In the genomic region with DNA sequence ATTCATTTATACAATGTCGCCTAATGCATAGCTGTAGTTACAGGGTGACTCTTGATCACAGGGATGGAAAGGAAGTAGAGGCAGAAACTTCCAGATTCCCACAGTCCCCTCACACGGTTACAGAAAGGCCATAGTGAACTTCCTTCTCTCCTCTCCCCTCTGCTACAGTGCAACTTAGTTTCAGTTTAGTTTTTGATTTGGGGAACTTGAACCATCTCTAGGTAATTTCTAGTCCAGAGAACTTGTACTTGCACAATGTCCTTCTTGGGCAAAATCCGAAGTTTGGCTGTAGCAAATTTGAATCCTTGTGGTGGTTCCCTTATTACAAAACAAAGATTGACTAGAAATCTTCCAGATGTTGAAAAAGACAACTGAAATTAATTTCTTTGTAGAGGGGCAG, we compare ENCODE assay signal across 8 cellular contexts. TPM values are rescaled to one million over a fixed set of nuclear protein-coding genes. Genes with fewer than 3 reads are reported as not detected.
A peak's percentile ranks its signal among the peaks of the same experiment; 100 is the strongest.
DNase-seq lines count a peak whose midpoint lies in the region; ATAC-seq, FAIRE-seq and TF ChIP-seq lines count a peak whose summit lies in the region.

No MANE protein-coding gene starts in this region.

- H3K4me3 ChIP-seq in CD4-positive, CD25-positive, alpha-beta regulatory T cell (ENCODE audit: low read depth, low read length): peak overlapping the region; percentile 94
- H3K4me3 ChIP-seq in KMS-11 (IDR thresholded peaks at IDR 0.05; ENCODE audit: insufficient read depth, low read depth, low read length) (no peak overlapping the region), astrocyte (ENCODE audit: insufficient read depth, low read depth, low read length) (no peak overlapping the region), adrenal gland (no peak overlapping the region), endodermal cell (ENCODE audit: low read length) (no peak overlapping the region)

- peaks cover 5% of the 10 kb centered on the region; the same call in 1 of the 2 replicates for H3K79me2 ChIP-seq in KMS-11 (ENCODE audit: insufficient read depth, low read depth)
- peaks cover 19% of the 10 kb centered on the region for H3K79me2 ChIP-seq in astrocyte (ENCODE audit: insufficient read depth, low read length)

- H3K4me1 Mint-ChIP-seq in CD4-positive, CD25-positive, alpha-beta regulatory T cell: peaks cover 22 to 64% (median 38%) of the 10 kb centered on the region in 4 donors
- H3K4me1 Mint-ChIP-seq in astrocyte (ENCODE audit: low read depth, unreplicated experiment): no peaks in the 10 kb centered on the region
- H3K4me1 Mint-ChIP-seq in natural killer cell: peaks cover 31 to 40% of the 10 kb centered on the region in 2 donors
- H3K4me1 Mint-ChIP-seq in endodermal cell: peaks cover 7% of the 10 kb centered on the region

- TF ChIP-seq CTCF in KMS-11 (conservative IDR thresholded peaks at IDR 0.05; ENCODE audit: low read depth, low read length) (no peak), astrocyte (IDR thresholded peaks at IDR 0.05; ENCODE audit: insufficient read depth, low read depth, low read length) (no peak), natural killer cell (IDR thresholded peaks at IDR 0.05) (no peak), adrenal gland (IDR thresholded peaks at IDR 0.05) (no peak), endodermal cell (conservative IDR thresholded peaks at IDR 0.05) (no peak)

- WGBS in adrenal gland, 4 donors: 66 to 84% (median 80%) methylated on average over 3 of the region's 3 CpGs
- 91 to 100% methylated on average over 1 to 3 of the region's 3 CpGs for WGBS in endodermal cell (ENCODE audit: insufficient coverage in 1 of 2, insufficient read length in 1 of 2), 2 experiments

- no peak for TF ChIP-seq POLR2A in adrenal gland (IDR thresholded peaks at IDR 0.05)

- H3K27ac ChIP-seq in CD4-positive, CD25-positive, alpha-beta regulatory T cell (ENCODE audit: insufficient read depth, low read length, poor library complexity, severe bottlenecking): peak overlapping the region; percentile 91
- H3K27ac ChIP-seq in KMS-11 (no peak overlapping the region), astrocyte (ENCODE audit: low read depth, low read length) (no peak overlapping the region), adrenal gland (peak overlapping the region in 2 of 5 donors; percentile 92 to 93), endodermal cell (ENCODE audit: low read depth, low read length) (no peak overlapping the region)

- H4K20me1 ChIP-seq in KMS-11 (ENCODE audit: insufficient read depth) (no peaks in the 10 kb centered on the region), astrocyte (ENCODE audit: insufficient read depth, low read length) (peaks cover 3% of the 10 kb centered on the region)

- no peaks in the 10 kb centered on the region for H3K27me3 Mint-ChIP-seq in CD4-positive, CD25-positive, alpha-beta regulatory T cell
- H3K27me3 Mint-ChIP-seq in astrocyte (ENCODE audit: low read depth, unreplicated experiment) (no peaks in the 10 kb centered on the region), natural killer cell (ENCODE audit: low read depth in 2 of 2) (peaks cover 6 to 9% of the 10 kb centered on the region in 2 donors), endodermal cell (ENCODE audit: insufficient read depth) (peaks cover 42% of the 10 kb centered on the region)

- H3K4me2 ChIP-seq in KMS-11 (no peak overlapping the region), astrocyte (ENCODE audit: low read length) (peak overlapping the region; percentile 96)

- DNase-seq in CD4-positive, CD25-positive, alpha-beta regulatory T cell: peak in 1 of 3 donors; percentile 20
- DNase-seq in astrocyte (ENCODE audit: low read depth): no peak
- DNase-seq in natural killer cell: no peak
- DNase-seq in adrenal gland: no peak
- DNase-seq in endodermal cell: no peak
- no peak for DNase-seq in NCI-H510A treated with DMSO at 0.1 percent for 48 hours (lab: John Stamatoyannopoulos, UW)
- no peak for DNase-seq in effector CD4-positive, alpha-beta T cell

- no peaks in the 10 kb centered on the region for H3K9me3 ChIP-seq in CD4-positive, CD25-positive, alpha-beta regulatory T cell (ENCODE audit: control insufficient read depth in 2 of 2, low read length in 2 of 2)
- H3K9me3 ChIP-seq in astrocyte (ENCODE audit: insufficient read depth, low read depth, low read length): no peaks in the 10 kb centered on the region
- H3K9me3 ChIP-seq in adrenal gland (replicated peaks in 1 of 3): no peaks in the 10 kb centered on the region
- H3K9me3 ChIP-seq in endodermal cell (ENCODE audit: control insufficient read depth, low read length): peaks cover 1% of the 10 kb centered on the region

- peaks cover 10% of the 10 kb centered on the region for H3K36me3 Mint-ChIP-seq in CD4-positive, CD25-positive, alpha-beta regulatory T cell
- H3K36me3 Mint-ChIP-seq in astrocyte (ENCODE audit: low read depth, unreplicated experiment) (peaks cover under 1% of the 10 kb centered on the region), natural killer cell (no peaks in the 10 kb centered on the region), endodermal cell (ENCODE audit: low read depth) (peaks cover 11% of the 10 kb centered on the region)

- peaks cover 6% of the 10 kb centered on the region for H3K36me3 ChIP-seq in CD4-positive, CD25-positive, alpha-beta regulatory T cell (ENCODE audit: control insufficient read depth, insufficient read depth, low read length)
- no peaks in the 10 kb centered on the region for H3K36me3 ChIP-seq in KMS-11 (ENCODE audit: insufficient read depth)
- H3K36me3 ChIP-seq in astrocyte (ENCODE audit: insufficient read depth, low read length): no peaks in the 10 kb centered on the region
- H3K36me3 ChIP-seq in adrenal gland (replicated peaks in 1 of 2): peaks cover 0 to 6% of the 10 kb centered on the region in 2 donors
- H3K36me3 ChIP-seq in endodermal cell (ENCODE audit: control insufficient read depth, insufficient read depth, low read length): peaks cover 11% of the 10 kb centered on the region

- no peak for ATAC-seq in CD4-positive, CD25-positive, alpha-beta regulatory T cell (ENCODE audit: low read depth in 2 of 2)
- no peak for ATAC-seq in natural killer cell

- no peaks in the 10 kb centered on the region for H3K27me3 ChIP-seq in CD4-positive, CD25-positive, alpha-beta regulatory T cell (ENCODE audit: control insufficient read depth, insufficient read depth, low read length)
- H3K27me3 ChIP-seq in KMS-11 (ENCODE audit: insufficient read depth, low read depth): no peaks in the 10 kb centered on the region
- H3K27me3 ChIP-seq in astrocyte (ENCODE audit: insufficient read depth, low read length): no peaks in the 10 kb centered on the region
- H3K27me3 ChIP-seq in adrenal gland: no peaks in the 10 kb centered on the region
- H3K27me3 ChIP-seq in endodermal cell (ENCODE audit: control insufficient read depth, insufficient read depth, low read length, poor library complexity, severe bottlenecking): peaks cover 48% of the 10 kb centered on the region

- H3K9me3 Mint-ChIP-seq in CD4-positive, CD25-positive, alpha-beta regulatory T cell: peaks cover 0 to 1% (median 0%) of the 10 kb centered on the region in 7 donors
- no peaks in the 10 kb centered on the region for H3K9me3 Mint-ChIP-seq in astrocyte (ENCODE audit: unreplicated experiment)
- H3K9me3 Mint-ChIP-seq in natural killer cell: no peaks in the 10 kb centered on the region
- no peaks in the 10 kb centered on the region for H3K9me3 Mint-ChIP-seq in endodermal cell

- intact Hi-C loops in natural killer cell (cut with micrococcal nuclease): no loop called here
- intact Hi-C loops in adrenal gland (cut with DNase I): no loop called here

- H2AFZ ChIP-seq in KMS-11 (ENCODE audit: low read depth): peak overlapping the region; percentile 100; the same call in 1 of the 2 replicates
- H2AFZ ChIP-seq in astrocyte (ENCODE audit: low read depth, low read length): no peak overlapping the region

- H3K27ac Mint-ChIP-seq in CD4-positive, CD25-positive, alpha-beta regulatory T cell: peak overlapping the region; percentile 98 to 99 (median 98)
- H3K27ac Mint-ChIP-seq in astrocyte (ENCODE audit: unreplicated experiment) (no peak overlapping the region), natural killer cell (peak overlapping the region; percentile 94), endodermal cell (no peak overlapping the region)

- peak overlapping the region; percentile 95 to 100 (median 98) for H3K4me3 Mint-ChIP-seq in CD4-positive, CD25-positive, alpha-beta regulatory T cell
- no peak overlapping the region for H3K4me3 Mint-ChIP-seq in astrocyte (ENCODE audit: unreplicated experiment)
- peak overlapping the region; percentile 98 for H3K4me3 Mint-ChIP-seq in natural killer cell
- no peak overlapping the region for H3K4me3 Mint-ChIP-seq in endodermal cell

- H3K9ac ChIP-seq in KMS-11 (no peak overlapping the region), astrocyte (ENCODE audit: low read length) (no peak overlapping the region), endodermal cell (ENCODE audit: extremely low read depth, low read length, poor library complexity, severe bottlenecking) (no peak overlapping the region)

- peaks cover 34% of the 10 kb centered on the region for H3K4me1 ChIP-seq in CD4-positive, CD25-positive, alpha-beta regulatory T cell (ENCODE audit: control insufficient read depth, insufficient read depth, low read length, poor library complexity, severe bottlenecking)
- H3K4me1 ChIP-seq in KMS-11 (ENCODE audit: low read depth, poor library complexity, severe bottlenecking): peaks cover 19% of the 10 kb centered on the region
- peaks cover 8% of the 10 kb centered on the region for H3K4me1 ChIP-seq in astrocyte (ENCODE audit: insufficient read depth, low read length)
- H3K4me1 ChIP-seq in adrenal gland (replicated peaks in 1 of 2): peaks cover 0 to 19% of the 10 kb centered on the region in 2 donors
- H3K4me1 ChIP-seq in endodermal cell (ENCODE audit: control insufficient read depth, insufficient read depth, low read length): no peaks in the 10 kb centered on the region

- no peak for FAIRE-seq in astrocyte (lab: Jason Lieb, UNC)

RNA-seq across cellular contexts. Expression of a gene that starts 1.2 kb away (rescaled TPM):
- total RNA-seq in CD4-positive, CD25-positive, alpha-beta regulatory T cell: 108 TPM
- polyA plus RNA-seq in CD4-positive, CD25-positive, alpha-beta regulatory T cell: 1 to 10 TPM; 6.2 to 7.4 (median 6.4) TPM
- 34.2 and 35.1 TPM in 2 replicates for total RNA-seq in astrocyte
- total RNA-seq in natural killer cell: 100 to 1,000 TPM; 117 to 130 (median 124) TPM
- 100 to 1,000 TPM in 3 of 8 donors, 10 to 100 TPM in 5; 49.1 to 112 (median 75.0) TPM for total RNA-seq in adrenal gland
- 10 to 100 TPM; 20.2 to 40.3 (median 27.6) TPM for polyA plus RNA-seq in adrenal gland
- total RNA-seq in endodermal cell: 10 to 100 TPM; 43.0 to 52.5 TPM
- 34.5 TPM for polyA plus RNA-seq in endodermal cell (2013, experiment 1 of 2)
- polyA plus RNA-seq in endodermal cell (2013, experiment 2 of 2): 36.8 TPM

Comparison
In these comparisons a context has a peak if more than half of its experiments do, and no peak if none do; other contexts are left out.
1. H3K27ac Mint-ChIP-seq: peak in CD4-positive, CD25-positive, alpha-beta regulatory T cell (3 of 3) and natural killer cell (2 of 2); none in astrocyte (single experiment) and endodermal cell (single experiment).
2. H3K4me3 Mint-ChIP-seq: peak in CD4-positive, CD25-positive, alpha-beta regulatory T cell (4 of 4) and natural killer cell (single experiment); none in astrocyte (single experiment) and endodermal cell (single experiment).